In genomic region chr17:57999010-57999495, GRCh38 we compare ENCODE assay signal across 14 cellular contexts. TPM values are rescaled to one million over a fixed set of nuclear protein-coding genes. Genes with fewer than 3 reads are reported as not detected.
DNase-seq lines count a peak whose midpoint lies in the region; ATAC-seq and TF ChIP-seq lines count a peak whose summit lies in the region.
"Had no signal": no experiment of that assay in that cellular context is flagged by ENCODE, and none has a peak within 500 bp of the region (broad histone marks: within the 10 kb centered on the region; RNA-seq: fewer than 3 reads in every experiment).

No MANE protein-coding gene starts in this region.

- peak overlapping the region; percentile 5; the same call in 1 of the 2 replicates for H3K4me2 ChIP-seq in OCI-LY7 (ENCODE audit: low read length)
- H3K4me2 ChIP-seq: hepatocyte had no signal

- H3K27ac ChIP-seq in OCI-LY7 (ENCODE audit: low read depth, low read length, poor library complexity, severe bottlenecking), result no peak overlapping the region
- H3K27ac ChIP-seq: hepatocyte, testis had no signal

- H3K36me3 ChIP-seq in OCI-LY7 (ENCODE audit: insufficient read depth, low read length), result peaks cover 77% of the 10 kb centered on the region

- no peak overlapping the region for H2AFZ ChIP-seq in OCI-LY7 (ENCODE audit: low read length)
- H2AFZ ChIP-seq: hepatocyte had no signal

- H3K36me3 Mint-ChIP-seq in stimulated activated naive CD8-positive, alpha-beta T cell treated with anti-CD3 and anti-CD28 coated beads, Interleukin-15, Interleukin-2, amounts not matched to agents 100 ng/mL and 50 ng/mL, for 24 hours (ENCODE audit: low read depth), result peaks cover 79% of the 10 kb centered on the region
- H3K36me3 Mint-ChIP-seq in chondrocyte (ENCODE audit: low read depth), result peaks cover 14% of the 10 kb centered on the region

- H3K27me3 Mint-ChIP-seq in stimulated activated naive CD8-positive, alpha-beta T cell treated with anti-CD3 and anti-CD28 coated beads, Interleukin-15, Interleukin-2, amounts not matched to agents 100 ng/mL and 50 ng/mL, for 24 hours, result no peaks in the 10 kb centered on the region
- H3K27me3 Mint-ChIP-seq in chondrocyte (ENCODE audit: low read depth), result no peaks in the 10 kb centered on the region

- BruUV-seq in OCI-LY7 (replicated peaks; lab: Mats Ljungman, UMichigan), result no TSS peak

- DNase-seq in stimulated activated naive CD8-positive, alpha-beta T cell treated with anti-CD3 and anti-CD28 coated beads, Interleukin-15, Interleukin-2, amounts not matched to agents 100 U/mL and 50 U/mL, for 24 hours, result no peak
- DNase-seq in OCI-LY7 (ENCODE audit: low spot score), result no peak
- DNase-seq in chondrocyte (ENCODE audit: low spot score), result no peak
- DNase-seq in left colon, result no peak
- no peak for DNase-seq in dedifferentiated amniotic fluid mesenchymal stem cell (ENCODE audit: extremely low spot score)
- no peak for DNase-seq in GDM1 (lab: John Stamatoyannopoulos, UW)
- DNase-seq: activated CD4-positive, CD25-positive, alpha-beta regulatory T cell treated with anti-CD3 and anti-CD28 coated beads, Interleukin-2, amount 50 U/mL, for 72 hours; islet precursor cell; spleen; T-helper 9 cell; testis had no signal

- TF ChIP-seq CTCF in OCI-LY7 (conservative IDR thresholded peaks at IDR 0.05; ENCODE audit: low read length) (no peak), chondrocyte (IDR thresholded peaks at IDR 0.05) (no peak)

- H3K4me3 ChIP-seq in OCI-LY7 (ENCODE audit: low read depth, low read length, poor library complexity, severe bottlenecking), result no peak overlapping the region
- H3K4me3 ChIP-seq: hepatocyte, spleen, testis had no signal

- peaks cover 72% of the 10 kb centered on the region for H4K20me1 ChIP-seq in OCI-LY7 (ENCODE audit: insufficient read depth, low read length)

- intact Hi-C loops in OCI-LY7 (cut with micrococcal nuclease; ENCODE audit: unreplicated experiment), result no loop called here
- intact Hi-C loops in left colon (cut with DNase I, micrococcal nuclease), result loop anchor here (5.0 to 10.0 kb wide), 2 partner anchors 134 to 142 kb away; no protein-coding TSS in a partner anchor

- H3K27ac Mint-ChIP-seq in stimulated activated naive CD8-positive, alpha-beta T cell treated with anti-CD3 and anti-CD28 coated beads, Interleukin-15, Interleukin-2, amounts not matched to agents 100 ng/mL and 50 ng/mL, for 24 hours, result peak overlapping the region; percentile 65
- H3K27ac Mint-ChIP-seq in chondrocyte (ENCODE audit: unreplicated experiment), result peak overlapping the region; percentile 32
- H3K27ac Mint-ChIP-seq: nephron progenitor cell had no signal

- H3K9me2 ChIP-seq in OCI-LY7 (ENCODE audit: insufficient read depth, low read length), result no peaks in the 10 kb centered on the region

- peaks cover 55% of the 10 kb centered on the region for H3K79me2 ChIP-seq in OCI-LY7 (ENCODE audit: insufficient read depth, low read depth, low read length)

- no peak overlapping the region for H3K4me3 Mint-ChIP-seq in stimulated activated naive CD8-positive, alpha-beta T cell treated with anti-CD3 and anti-CD28 coated beads, Interleukin-15, Interleukin-2, amounts not matched to agents 100 ng/mL and 50 ng/mL, for 24 hours
- H3K4me3 Mint-ChIP-seq in chondrocyte (ENCODE audit: unreplicated experiment), result no peak overlapping the region
- H3K4me3 Mint-ChIP-seq: nephron progenitor cell had no signal

- CTCF ChIA-PET in OCI-LY7 (lab: Charles Lee; ENCODE audit: unreplicated experiment), result interaction anchor here (0.7 to 1.5 kb wide), 4 partner anchors 10 to 140 kb away, joined by 3 to 6 read pairs (median 4); no protein-coding TSS in a partner anchor

- peaks cover 63% of the 10 kb centered on the region for H3K4me1 ChIP-seq in OCI-LY7 (ENCODE audit: insufficient read depth, low read length, poor library complexity, severe bottlenecking)

- peaks cover 92% of the 10 kb centered on the region for H3K4me1 Mint-ChIP-seq in stimulated activated naive CD8-positive, alpha-beta T cell treated with anti-CD3 and anti-CD28 coated beads, Interleukin-15, Interleukin-2, amounts not matched to agents 100 ng/mL and 50 ng/mL, for 24 hours (ENCODE audit: low read depth)
- peaks cover 26% of the 10 kb centered on the region for H3K4me1 Mint-ChIP-seq in chondrocyte (ENCODE audit: low read depth)

- no peaks in the 10 kb centered on the region for H3K9me3 ChIP-seq in OCI-LY7 (ENCODE audit: low read length)
- H3K9me3 ChIP-seq: spleen, testis had no signal

- ATAC-seq in stimulated activated naive CD8-positive, alpha-beta T cell treated with anti-CD3 and anti-CD28 coated beads, Interleukin-15, Interleukin-2, amounts not matched to agents 100 U/mL and 50 U/mL, for 24 hours, result no peak
- ATAC-seq in left colon, result no peak

- POLR2A ChIA-PET in OCI-LY7 (lab: Charles Lee), result interaction anchor here (0.6 to 3.7 kb wide), 3 partner anchors 13 to 138 kb away, joined by 3 to 10 read pairs (median 5); no protein-coding TSS in a partner anchor

- no peaks in the 10 kb centered on the region for H3K9me3 Mint-ChIP-seq in stimulated activated naive CD8-positive, alpha-beta T cell treated with anti-CD3 and anti-CD28 coated beads, Interleukin-15, Interleukin-2, amounts not matched to agents 100 ng/mL and 50 ng/mL, for 24 hours
- no peaks in the 10 kb centered on the region for H3K9me3 Mint-ChIP-seq in chondrocyte (ENCODE audit: low read depth)
- H3K9me3 Mint-ChIP-seq: nephron progenitor cell had no signal

RNA-seq across cellular contexts. Expression of gene SRSF1, which starts 8.0 kb away (rescaled TPM):
- total RNA-seq in OCI-LY7 (2014; rRNA removed; shearing (Covaris generic)), result 582 and 677 TPM in 2 replicates
- 515 and 531 TPM in 2 replicates for total RNA-seq in OCI-LY7 (2022)
- 115 to 161 TPM (median 119 TPM) in 3 replicates for total RNA-seq in chondrocyte
- 100 to 1,000 TPM; 148 to 159 TPM for total RNA-seq in left colon

RNA-seq across cellular contexts. Expression of gene VEZF1, which starts 11.0 kb away (rescaled TPM):
- 19.0 and 22.6 TPM in 2 replicates for total RNA-seq in OCI-LY7 (2014; rRNA removed; shearing (Covaris generic))
- 35.4 and 36.4 TPM in 2 replicates for total RNA-seq in OCI-LY7 (2022)
- 26.6 to 43.6 TPM (median 39.6 TPM) in 3 replicates for total RNA-seq in chondrocyte
- total RNA-seq in left colon, result 10 to 100 TPM; 38.9 to 53.3 TPM

RNA-seq across cellular contexts. Expression of gene CUEDC1, which starts 43.8 kb away (rescaled TPM):
- total RNA-seq in OCI-LY7 (2014; rRNA removed; shearing (Covaris generic)), result not detected in 2 replicates
- total RNA-seq in OCI-LY7 (2022) (0.13 and 0.74 TPM in 2 replicates), chondrocyte (32.9 to 47.7 TPM (median 41.9 TPM) in 3 replicates), left colon (10 to 100 TPM; 16.5 to 29.6 TPM)

Comparison
In these comparisons a context has a peak if more than half of its experiments do, and no peak if none do; other contexts are left out.
1. RNA of gene CUEDC1, which starts 43.8 kb away (total RNA-seq): 32.9 to 47.7 TPM in chondrocyte and 16.5 to 29.6 TPM in left colon; 0.13 to 0.74 TPM in OCI-LY7; every median in the first group is over 10 times any median in the second.